Comparison of ENCODE assay signal across 8 cellular contexts in the genomic region with DNA sequence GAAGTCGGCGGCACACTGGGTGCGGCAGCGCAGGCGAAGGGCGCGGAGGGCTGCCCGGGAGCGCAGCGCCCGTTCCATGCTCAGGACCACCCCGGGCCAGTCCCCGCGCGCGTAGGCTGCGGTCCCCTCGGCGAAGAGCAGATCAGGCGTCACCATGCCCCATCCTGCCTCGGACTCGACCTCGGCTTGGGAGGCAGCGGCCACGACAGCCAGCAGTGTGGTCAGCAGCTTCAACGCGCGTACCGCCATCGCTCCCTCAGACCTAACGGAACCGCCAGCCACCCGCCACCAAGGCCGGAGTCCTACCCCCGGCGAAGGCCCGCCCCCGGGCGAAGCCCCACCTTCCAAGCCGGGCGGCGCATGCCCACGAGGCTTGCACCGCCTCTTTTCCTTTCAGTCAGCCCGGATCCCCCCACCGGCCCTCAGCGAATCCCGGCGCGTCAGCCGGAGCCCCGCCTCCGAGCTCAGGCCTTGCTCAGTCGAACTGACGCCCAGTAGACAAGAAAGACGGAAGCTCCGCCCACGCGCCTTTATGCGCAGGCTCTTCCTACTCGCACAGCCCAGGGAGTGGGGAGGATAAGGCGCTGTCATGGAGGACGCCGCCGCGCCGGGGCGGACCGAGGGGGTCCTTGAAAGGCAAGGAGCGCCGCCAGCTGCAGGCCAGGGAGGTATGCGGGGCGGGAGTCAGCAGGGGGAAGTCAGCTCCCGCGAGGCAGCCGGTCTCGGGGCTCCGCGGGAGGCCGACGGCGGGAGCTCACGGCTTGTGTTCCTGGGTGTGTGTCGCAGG. TPM values are rescaled to one million over a fixed set of nuclear protein-coding genes. Genes with fewer than 3 reads are reported as not detected.
DNase-seq lines count a peak whose midpoint lies in the region; FAIRE-seq and TF ChIP-seq lines count a peak whose summit lies in the region.

A gene (plus strand): TSS at position 527 of the 787 bp plus-strand sequence. CDS start 63 bp downstream, at position 590.
A gene with protein sequence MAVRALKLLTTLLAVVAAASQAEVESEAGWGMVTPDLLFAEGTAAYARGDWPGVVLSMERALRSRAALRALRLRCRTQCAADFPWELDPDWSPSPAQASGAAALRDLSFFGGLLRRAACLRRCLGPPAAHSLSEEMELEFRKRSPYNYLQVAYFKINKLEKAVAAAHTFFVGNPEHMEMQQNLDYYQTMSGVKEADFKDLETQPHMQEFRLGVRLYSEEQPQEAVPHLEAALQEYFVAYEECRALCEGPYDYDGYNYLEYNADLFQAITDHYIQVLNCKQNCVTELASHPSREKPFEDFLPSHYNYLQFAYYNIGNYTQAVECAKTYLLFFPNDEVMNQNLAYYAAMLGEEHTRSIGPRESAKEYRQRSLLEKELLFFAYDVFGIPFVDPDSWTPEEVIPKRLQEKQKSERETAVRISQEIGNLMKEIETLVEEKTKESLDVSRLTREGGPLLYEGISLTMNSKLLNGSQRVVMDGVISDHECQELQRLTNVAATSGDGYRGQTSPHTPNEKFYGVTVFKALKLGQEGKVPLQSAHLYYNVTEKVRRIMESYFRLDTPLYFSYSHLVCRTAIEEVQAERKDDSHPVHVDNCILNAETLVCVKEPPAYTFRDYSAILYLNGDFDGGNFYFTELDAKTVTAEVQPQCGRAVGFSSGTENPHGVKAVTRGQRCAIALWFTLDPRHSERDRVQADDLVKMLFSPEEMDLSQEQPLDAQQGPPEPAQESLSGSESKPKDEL (minus strand): TSS at position 306 of the 787 bp plus-strand sequence. CDS start 57 bp downstream, at position 249.

- WGBS in neuronal stem cell (ENCODE audit: extremely low coverage in 2 of 2, insufficient read length in 2 of 2, insufficient replicate concordance in 1 of 2), 2 donors = no CpG with 5 or more reads among the region's 84 CpGs

- H3K27ac ChIP-seq in SJSA1 (peak within 1 kb of the TSS; percentile 59), neuronal stem cell (replicated peaks; ENCODE audit: low read length) (peak within 1 kb of the TSS; percentile 73), subcutaneous abdominal adipose tissue (ENCODE audit: low read depth, low read length) (peak within 1 kb of the TSS; percentile 90)

- peak within 1 kb of the TSS; percentile 83 for H3K27ac Mint-ChIP-seq in activated naive CD4-positive, alpha-beta T cell treated with anti-CD3 and anti-CD28 coated beads for 36 hours

- peak within 1 kb of the TSS; percentile 100 for H3K14ac ChIP-seq in neuronal stem cell (ENCODE audit: low read length)

- H4K91ac ChIP-seq in neuronal stem cell (ENCODE audit: low read depth, low read length, poor library complexity) = no peak within 1 kb of the TSS

- FAIRE-seq in frontal cortex (lab: Jason Lieb, UNC) = peak; percentile 88

- peak; percentile 98 for DNase-seq in GM04504 (ENCODE audit: low read depth)
- DNase-seq in HFF-Myc (ENCODE audit: extremely low read depth, low read depth) = peak; percentile 96
- peak; percentile 99 for DNase-seq in MV-4-11 (lab: John Stamatoyannopoulos, UW)
- DNase-seq in SJSA1 (ENCODE audit: low read depth in 1 of 2, low spot score in 2 of 2) = peak; percentile 98 to 100
- DNase-seq in activated naive CD4-positive, alpha-beta T cell treated with anti-CD3 and anti-CD28 coated beads for 36 hours = peak; percentile 100
- peak; percentile 96 for DNase-seq in frontal cortex (ENCODE audit: low spot score in 2 of 2)
- peak; percentile 99 for DNase-seq in neuronal stem cell (ENCODE audit: low spot score)

- CTCF ChIA-PET in activated naive CD4-positive, alpha-beta T cell treated with anti-CD3 and anti-CD28 coated beads for 36 hours (lab: Charles Lee) = interaction anchor here (0.7 to 4.3 kb wide), 10 partner anchors 9 to 307 kb away, joined by 3 to 23 read pairs (median 4); a partner anchor contains a TSS

- H3K4me3 Mint-ChIP-seq in activated naive CD4-positive, alpha-beta T cell treated with anti-CD3 and anti-CD28 coated beads for 36 hours = no peak within 1 kb of the TSS

- peaks cover 35% of the 10 kb centered on the region for H3K4me1 Mint-ChIP-seq in activated naive CD4-positive, alpha-beta T cell treated with anti-CD3 and anti-CD28 coated beads for 36 hours (ENCODE audit: low read depth)

- no peak within 1 kb of the TSS for H4K8ac ChIP-seq in neuronal stem cell (ENCODE audit: low read depth, low read length)

- no peak for TF ChIP-seq CTCF in HFF-Myc (IDR thresholded peaks at IDR 0.05; ENCODE audit: low read depth, low read length, missing control alignments)

- H2BK5ac ChIP-seq in neuronal stem cell (ENCODE audit: low read length) = peak within 1 kb of the TSS; percentile 96

- peak within 1 kb of the TSS; percentile 21 for H2BK120ac ChIP-seq in neuronal stem cell (ENCODE audit: low read depth, low read length)

- H3K4ac ChIP-seq in neuronal stem cell (ENCODE audit: low read length) = no peak within 1 kb of the TSS

- peak within 1 kb of the TSS; percentile 97 for H3K18ac ChIP-seq in neuronal stem cell (ENCODE audit: low read length)

- peak within 1 kb of the TSS; percentile 92 for H2AFZ ChIP-seq in neuronal stem cell (ENCODE audit: low read length)

- no peaks in the 10 kb centered on the region; the same call in 1 of the 2 replicates for H3K9me3 ChIP-seq in SJSA1 (replicated peaks)
- H3K9me3 ChIP-seq in neuronal stem cell (replicated peaks in 1 of 2; ENCODE audit: control insufficient read depth in 2 of 2, insufficient read depth in 1 of 2, low read depth in 1 of 2, low read length in 2 of 2) = no peaks in the 10 kb centered on the region
- H3K9me3 ChIP-seq in subcutaneous abdominal adipose tissue (ENCODE audit: control insufficient read depth in 5 of 5, low read length in 5 of 5) = no peaks in the 10 kb centered on the region

- peaks cover 5% of the 10 kb centered on the region for H3K79me1 ChIP-seq in neuronal stem cell (ENCODE audit: low read depth, low read length)

- H3K4me1 ChIP-seq in SJSA1 (replicated peaks) = peaks cover 15% of the 10 kb centered on the region
- peaks cover 4 to 5% of the 10 kb centered on the region in 2 donors for H3K4me1 ChIP-seq in neuronal stem cell (ENCODE audit: control insufficient read depth in 2 of 2, insufficient read depth in 1 of 2, low read depth in 1 of 2, low read length in 2 of 2)
- H3K4me1 ChIP-seq in subcutaneous abdominal adipose tissue (ENCODE audit: control insufficient read depth in 5 of 5, insufficient read depth in 5 of 5, low read length in 5 of 5) = peaks cover 6 to 38% (median 36%) of the 10 kb centered on the region in 5 donors

- no peaks in the 10 kb centered on the region for H3K27me3 ChIP-seq in SJSA1 (replicated peaks)
- no peaks in the 10 kb centered on the region for H3K27me3 ChIP-seq in neuronal stem cell (ENCODE audit: control insufficient read depth in 3 of 3, insufficient read depth in 3 of 3, low read depth in 1 of 3, low read length in 3 of 3)
- H3K27me3 ChIP-seq in subcutaneous abdominal adipose tissue (ENCODE audit: control insufficient read depth in 5 of 5, insufficient read depth in 4 of 5, low read length in 5 of 5) = no peaks in the 10 kb centered on the region

- H3K27me3 Mint-ChIP-seq in activated naive CD4-positive, alpha-beta T cell treated with anti-CD3 and anti-CD28 coated beads for 36 hours (ENCODE audit: low read depth) = no peaks in the 10 kb centered on the region

- H3K4me2 ChIP-seq in neuronal stem cell (ENCODE audit: insufficient read depth, low read length, poor library complexity, severe bottlenecking) = peak within 1 kb of the TSS; percentile 69

- peak within 1 kb of the TSS; percentile 95 for H2BK15ac ChIP-seq in neuronal stem cell (ENCODE audit: low read length)

- no peak within 1 kb of the TSS for H2BK12ac ChIP-seq in neuronal stem cell (ENCODE audit: low read length)

- H3K36me3 Mint-ChIP-seq in activated naive CD4-positive, alpha-beta T cell treated with anti-CD3 and anti-CD28 coated beads for 36 hours (ENCODE audit: low read depth) = peaks cover 16% of the 10 kb centered on the region

- H3K23ac ChIP-seq in neuronal stem cell (ENCODE audit: low read depth, low read length, poor library complexity) = peak within 1 kb of the TSS; percentile 99

- no peaks in the 10 kb centered on the region for H3K9me3 Mint-ChIP-seq in activated naive CD4-positive, alpha-beta T cell treated with anti-CD3 and anti-CD28 coated beads for 36 hours

- H3K9ac ChIP-seq in neuronal stem cell (ENCODE audit: low read depth, low read length, poor library complexity) = peak within 1 kb of the TSS; percentile 100
- peak within 1 kb of the TSS; percentile 77 to 99 (median 96) for H3K9ac ChIP-seq in subcutaneous abdominal adipose tissue (ENCODE audit: low read length in 5 of 5)

- H3K36me3 ChIP-seq in SJSA1 (peaks cover 29% of the 10 kb centered on the region), neuronal stem cell (replicated peaks in 1 of 2; ENCODE audit: control insufficient read depth in 2 of 2, insufficient read depth in 2 of 2, low read length in 2 of 2) (peaks cover 3 to 36% of the 10 kb centered on the region in 2 donors), subcutaneous abdominal adipose tissue (ENCODE audit: control insufficient read depth in 5 of 5, insufficient read depth in 5 of 5, low read length in 5 of 5) (peaks cover 0 to 5% (median 0%) of the 10 kb centered on the region in 5 donors)

- H3K4me3 ChIP-seq in HFF-Myc (replicated peaks; ENCODE audit: low read depth, low read length) = peak within 1 kb of the TSS; percentile 93
- peak within 1 kb of the TSS; percentile 91 for H3K4me3 ChIP-seq in SJSA1
- H3K4me3 ChIP-seq in neuronal stem cell (ENCODE audit: low read length in 2 of 2) = peak within 1 kb of the TSS; percentile 94 to 96
- H3K4me3 ChIP-seq in subcutaneous abdominal adipose tissue (ENCODE audit: low read depth in 1 of 5, low read length in 5 of 5) = peak within 1 kb of the TSS; percentile 95 to 100 (median 99)

- H2AK5ac ChIP-seq in neuronal stem cell (ENCODE audit: low read depth, low read length) = peak within 1 kb of the TSS; percentile 88

- intact Hi-C loops in activated naive CD4-positive, alpha-beta T cell treated with anti-CD3 and anti-CD28 coated beads for 36 hours (cut with micrococcal nuclease) = loop anchor here (1.0 to 5.0 kb wide), 8 partner anchors 50 to 592 kb away; a partner anchor contains a TSS

RNA-seq across cellular contexts. Expression of the first gene that starts in this region (rescaled TPM):
- 0.69 and 4.2 TPM in 2 replicates for total RNA-seq in SJSA1 (2014; rRNA removed; shearing (Covaris generic))
- 1 to 10 TPM; 4.1 to 4.7 TPM for total RNA-seq in activated naive CD4-positive, alpha-beta T cell treated with anti-CD3 and anti-CD28 coated beads for 36 hours
- 13.0 TPM for total RNA-seq in frontal cortex
- 3.3 TPM for polyA plus RNA-seq in neuronal stem cell (2013, experiment 1 of 2)
- polyA plus RNA-seq in neuronal stem cell (2013, experiment 2 of 2) = 3.4 TPM

RNA-seq across cellular contexts. Expression of the second gene that starts in this region (rescaled TPM):
- 182 and 295 TPM in 2 replicates for total RNA-seq in SJSA1 (2014; rRNA removed; shearing (Covaris generic))
- total RNA-seq in activated naive CD4-positive, alpha-beta T cell treated with anti-CD3 and anti-CD28 coated beads for 36 hours = 10 to 100 TPM; 26.4 to 28.6 TPM
- 10.6 TPM for total RNA-seq in frontal cortex
- polyA plus RNA-seq in neuronal stem cell (2013, experiment 1 of 2) = 50.7 TPM
- 49.2 TPM for polyA plus RNA-seq in neuronal stem cell (2013, experiment 2 of 2)

Comparison
In these comparisons a context has a peak if more than half of its experiments do, and no peak if none do; other contexts are left out.
1. Peak in every context shown above with its lines: DNase-seq, H3K4me3 ChIP-seq and H3K27ac ChIP-seq.